In genomic region chr2:61969376-61969775, GRCh38 we compare ENCODE assay signal across 28 cellular contexts.
A peak's percentile ranks its signal among the peaks of the same experiment; 100 is the strongest.
DNase-seq lines count a peak whose midpoint lies in the region; ATAC-seq and TF ChIP-seq lines count a peak whose summit lies in the region.
"Had no signal": no experiment of that assay in that cellular context is flagged by ENCODE, and none has a peak within 500 bp of the region (broad histone marks: within the 10 kb centered on the region; RNA-seq: fewer than 3 reads in every experiment).

No MANE protein-coding gene starts in this region.

- CTCF ChIA-PET in HEK293T (lab: Yijun Ruan, JAX): no interaction called here
- CTCF ChIA-PET in activated naive CD4-positive, alpha-beta T cell treated with anti-CD3 and anti-CD28 coated beads, Interleukin-2, amount 10 ng/mL, durations not matched to agents 7 days and 5 days (lab: Charles Lee): interaction anchor here (1.5 kb wide), 1 partner anchor 442 kb away, joined by 3 read pairs; no protein-coding TSS in a partner anchor

- no peak overlapping the region for H3K4me3 Mint-ChIP-seq in mesothelial cell of epicardium
- no peak overlapping the region for H3K4me3 Mint-ChIP-seq in activated naive CD4-positive, alpha-beta T cell treated with anti-CD3 and anti-CD28 coated beads, Interleukin-2, amount 10 ng/mL, durations not matched to agents 7 days and 5 days
- H3K4me3 Mint-ChIP-seq: activated T-helper 17 cell treated with anti-CD3 and anti-CD28 coated beads, Interleukin-2, amount 50 U/mL, for 72 hours; HFFc6; naive thymus-derived CD8-positive, alpha-beta T cell; stimulated activated effector memory CD8-positive, alpha-beta T cell treated with anti-CD3 and anti-CD28 coated beads, Interleukin-12 subunit alpha, Interleukin-12 subunit beta, amount 100 ng/mL, for 72 hours had no signal

- peak; percentile 5 for DNase-seq in NCI-H1436 (lab: John Stamatoyannopoulos, UW)
- DNase-seq in NCI-H1436 treated with DMSO at 0.1 percent for 48 hours (lab: John Stamatoyannopoulos, UW): no peak
- no peak for DNase-seq in HEK293T (ENCODE audit: extremely low spot score)
- peak; percentile 57 for DNase-seq in epithelial cell of esophagus (ENCODE audit: low read depth)
- no peak for DNase-seq in mesothelial cell of epicardium (ENCODE audit: low spot score in 2 of 2, unreplicated experiment in 2 of 2)
- no peak for DNase-seq in activated naive CD4-positive, alpha-beta T cell treated with anti-CD3 and anti-CD28 coated beads, Interleukin-2, amount 10 ng/mL, durations not matched to agents 7 days and 5 days
- DNase-seq: BE2C; EL; foreskin fibroblast; HFFc6; IMR-90; left ventricle myocardium superior; midbrain; naive thymus-derived CD8-positive, alpha-beta T cell; NCI-H146; NCI-H82; OCI-M1; retina; spleen; stimulated activated CD4-positive, alpha-beta T cell treated with anti-CD3 and anti-CD28 coated beads, Interleukin-2, amount 100 ng/mL, for 48 hours; substantia nigra; T-helper 9 cell; upper lobe of right lung had no signal

- no peaks in the 10 kb centered on the region for H3K36me3 Mint-ChIP-seq in mesothelial cell of epicardium
- no peaks in the 10 kb centered on the region for H3K36me3 Mint-ChIP-seq in activated naive CD4-positive, alpha-beta T cell treated with anti-CD3 and anti-CD28 coated beads, Interleukin-2, amount 10 ng/mL, durations not matched to agents 7 days and 5 days
- H3K36me3 Mint-ChIP-seq: activated naive CD4-positive, alpha-beta T cell treated with anti-CD3 and anti-CD28 coated beads, Interleukin-2, amount 50 U/mL, for 72 hours; stimulated activated effector memory CD8-positive, alpha-beta T cell treated with anti-CD3 and anti-CD28 coated beads, Interleukin-12 subunit alpha, Interleukin-12 subunit beta, amount 100 ng/mL, for 72 hours had no signal

- H3K27ac Mint-ChIP-seq in mesothelial cell of epicardium: peak overlapping the region; percentile 43
- H3K27ac Mint-ChIP-seq in activated naive CD4-positive, alpha-beta T cell treated with anti-CD3 and anti-CD28 coated beads, Interleukin-2, amount 10 ng/mL, durations not matched to agents 7 days and 5 days: no peak overlapping the region
- H3K27ac Mint-ChIP-seq: activated naive CD4-positive, alpha-beta T cell treated with anti-CD3 and anti-CD28 coated beads, Interleukin-2, amount 50 U/mL, for 72 hours; activated T-helper 17 cell treated with anti-CD3 and anti-CD28 coated beads, Interleukin-2, amount 50 U/mL, for 72 hours; HFFc6; naive thymus-derived CD8-positive, alpha-beta T cell; stimulated activated effector memory CD8-positive, alpha-beta T cell treated with anti-CD3 and anti-CD28 coated beads, Interleukin-12 subunit alpha, Interleukin-12 subunit beta, amount 100 ng/mL, for 72 hours had no signal

- POLR2A ChIA-PET in HEK293T (lab: Yijun Ruan, JAX): no interaction called here

- H3K27me3 Mint-ChIP-seq in mesothelial cell of epicardium (ENCODE audit: low read depth): no peaks in the 10 kb centered on the region
- no peaks in the 10 kb centered on the region for H3K27me3 Mint-ChIP-seq in activated naive CD4-positive, alpha-beta T cell treated with anti-CD3 and anti-CD28 coated beads, Interleukin-2, amount 10 ng/mL, durations not matched to agents 7 days and 5 days
- H3K27me3 Mint-ChIP-seq: activated T-helper 17 cell treated with anti-CD3 and anti-CD28 coated beads, Interleukin-2, amount 50 U/mL, for 72 hours; naive thymus-derived CD8-positive, alpha-beta T cell had no signal

- no peak for TF ChIP-seq CTCF in epithelial cell of esophagus (IDR thresholded peaks at IDR 0.05; ENCODE audit: insufficient read depth, low read depth, low read length, missing control alignments)
- TF ChIP-seq CTCF in mesothelial cell of epicardium (IDR thresholded peaks at IDR 0.05; ENCODE audit: unreplicated experiment): no peak

- no peak for ATAC-seq in GM18873 (IDR thresholded peaks at IDR 0.05; ENCODE audit: low FRiP score, unreplicated experiment)
- no peak for ATAC-seq in GM19463 (IDR thresholded peaks at IDR 0.05; ENCODE audit: unreplicated experiment)
- ATAC-seq: activated naive CD4-positive, alpha-beta T cell treated with anti-CD3 and anti-CD28 coated beads, Interleukin-2, amount 50 U/mL, for 72 hours; activated T-helper 17 cell treated with anti-CD3 and anti-CD28 coated beads, Interleukin-2, amount 50 U/mL, for 72 hours; left ventricle myocardium superior; naive thymus-derived CD8-positive, alpha-beta T cell; stimulated activated effector memory CD8-positive, alpha-beta T cell treated with anti-CD3 and anti-CD28 coated beads, Interleukin-12 subunit alpha, Interleukin-12 subunit beta, amount 100 ng/mL, for 72 hours; upper lobe of right lung had no signal

- H3K4me3 ChIP-seq in epithelial cell of esophagus (ENCODE audit: low read length): no peak overlapping the region
- H3K4me3 ChIP-seq: spleen, upper lobe of right lung had no signal

- H3K9me3 Mint-ChIP-seq in mesothelial cell of epicardium: no peaks in the 10 kb centered on the region
- no peaks in the 10 kb centered on the region for H3K9me3 Mint-ChIP-seq in activated naive CD4-positive, alpha-beta T cell treated with anti-CD3 and anti-CD28 coated beads, Interleukin-2, amount 10 ng/mL, durations not matched to agents 7 days and 5 days
- H3K9me3 Mint-ChIP-seq: activated T-helper 17 cell treated with anti-CD3 and anti-CD28 coated beads, Interleukin-2, amount 50 U/mL, for 72 hours; HFFc6; naive thymus-derived CD8-positive, alpha-beta T cell; stimulated activated effector memory CD8-positive, alpha-beta T cell treated with anti-CD3 and anti-CD28 coated beads, Interleukin-12 subunit alpha, Interleukin-12 subunit beta, amount 100 ng/mL, for 72 hours had no signal

- peaks cover 26% of the 10 kb centered on the region for H3K4me1 Mint-ChIP-seq in mesothelial cell of epicardium
- no peaks in the 10 kb centered on the region for H3K4me1 Mint-ChIP-seq in activated naive CD4-positive, alpha-beta T cell treated with anti-CD3 and anti-CD28 coated beads, Interleukin-2, amount 10 ng/mL, durations not matched to agents 7 days and 5 days
- H3K4me1 Mint-ChIP-seq: activated T-helper 17 cell treated with anti-CD3 and anti-CD28 coated beads, Interleukin-2, amount 50 U/mL, for 72 hours had no signal

TF ChIP-seq in HEK293T, 16 proteins besides CTCF, POLR2A, EP300 and RAD21:
- TF ChIP-seq PKNOX1 (IDR thresholded peaks at IDR 0.05) (peak; percentile 66), BHLHE40 (IDR thresholded peaks at IDR 0.05; ENCODE audit: borderline replicate concordance) (no peak)

Comparison
In these comparisons a context has a peak if more than half of its experiments do, and no peak if none do; other contexts are left out.
1. DNase-seq: peak in NCI-H1436 (single experiment) and epithelial cell of esophagus (single experiment); none in NCI-H1436 treated with DMSO at 0.1 percent for 48 hours (single experiment), HEK293T (single experiment), mesothelial cell of epicardium (0 of 2) and activated naive CD4-positive, alpha-beta T cell treated with anti-CD3 and anti-CD28 coated beads, Interleukin-2, amount 10 ng/mL, durations not matched to agents 7 days and 5 days (single experiment).